ENCODE assay signal across 31 cellular contexts in the genomic region with DNA sequence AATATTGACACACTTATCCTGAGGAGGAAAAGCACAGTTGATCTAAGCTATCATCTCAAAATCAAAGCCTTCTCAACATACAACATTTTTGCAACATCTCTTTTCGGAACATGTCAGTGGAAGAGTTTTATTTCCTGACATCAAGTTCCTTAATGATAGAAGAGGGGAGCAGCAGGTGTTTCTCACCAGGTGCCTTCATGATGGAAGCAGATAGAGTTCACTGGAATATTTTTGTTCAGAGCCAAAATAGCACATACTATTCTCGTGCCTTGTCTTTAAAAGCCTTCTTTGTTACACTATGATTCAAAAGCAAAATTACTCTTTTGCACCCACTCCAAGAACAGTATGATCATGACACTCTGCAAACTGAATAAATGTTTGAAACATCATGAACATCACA.
DNase-seq lines count a peak whose midpoint lies in the region; ATAC-seq and TF ChIP-seq lines count a peak whose summit lies in the region.
"Had no signal": no experiment of that assay in that cellular context is flagged by ENCODE, and none has a peak within 500 bp of the region (broad histone marks: within the 10 kb centered on the region; RNA-seq: fewer than 3 reads in every experiment).

No MANE protein-coding gene starts in this region.

- no peak for ATAC-seq in HG03442 (IDR thresholded peaks at IDR 0.05; ENCODE audit: unreplicated experiment)
- ATAC-seq: A549; CD8-positive, alpha-beta T cell had no signal

- TF ChIP-seq CTCF in 22Rv1 (IDR thresholded peaks at IDR 0.05), result no peak

- peak; percentile 14 for DNase-seq in Ammon's horn (ENCODE audit: low spot score)
- DNase-seq in putamen (ENCODE audit: low spot score), result peak; percentile 57
- DNase-seq in superior temporal gyrus (ENCODE audit: extremely low spot score), result peak; percentile 49
- DNase-seq in DMS53 (lab: John Stamatoyannopoulos, UW), result no peak
- DNase-seq in stimulated activated CD4-positive, alpha-beta T cell treated with anti-CD3 and anti-CD28 coated beads, Interleukin-12 subunit alpha, Interleukin-12 subunit beta, amount 100 ng/mL, for 4 hours, result no peak
- no peak for DNase-seq in NCI-H446 (lab: John Stamatoyannopoulos, UW)
- DNase-seq: 8988T; ACHN; AML-193; BE2C; C1 segment of cervical spinal cord; Caco-2; Calu3; CD4-positive, alpha-beta memory T cell; CD4-positive, alpha-beta T cell; CD4-positive, CD25-positive, alpha-beta regulatory T cell; CD8-positive, alpha-beta memory T cell; CD8-positive, alpha-beta T cell; COR-L47; DMS 273 treated with DMSO at 0.1 percent for 48 hours; DMS153; DMS79; DMS79 treated with DMSO at 0.1 percent for 48 hours; DND-41; EL had no signal

- 0 out of 2 replicates have a peak overlapping the region, but pooled peaks have one; percentile 83 for H3K27ac ChIP-seq in 22Rv1
- H3K27ac ChIP-seq: A549; BLaER1; BLaER1 treated with 17β-estradiol and CSF1 and Interleukin-3, amounts not matched to agents 10 nM and 100 nM; C4-2B had no signal

Comparison
In these comparisons a context has a peak if more than half of its experiments do, and no peak if none do; other contexts are left out.
1. DNase-seq: peak in Ammon's horn (single experiment), putamen (single experiment) and superior temporal gyrus (single experiment); none in DMS53 (single experiment), stimulated activated CD4-positive, alpha-beta T cell treated with anti-CD3 and anti-CD28 coated beads, Interleukin-12 subunit alpha, Interleukin-12 subunit beta, amount 100 ng/mL, for 4 hours (single experiment) and NCI-H446 (0 of 2).